ENCODE assay signal across 33 cellular contexts in the genomic region with DNA sequence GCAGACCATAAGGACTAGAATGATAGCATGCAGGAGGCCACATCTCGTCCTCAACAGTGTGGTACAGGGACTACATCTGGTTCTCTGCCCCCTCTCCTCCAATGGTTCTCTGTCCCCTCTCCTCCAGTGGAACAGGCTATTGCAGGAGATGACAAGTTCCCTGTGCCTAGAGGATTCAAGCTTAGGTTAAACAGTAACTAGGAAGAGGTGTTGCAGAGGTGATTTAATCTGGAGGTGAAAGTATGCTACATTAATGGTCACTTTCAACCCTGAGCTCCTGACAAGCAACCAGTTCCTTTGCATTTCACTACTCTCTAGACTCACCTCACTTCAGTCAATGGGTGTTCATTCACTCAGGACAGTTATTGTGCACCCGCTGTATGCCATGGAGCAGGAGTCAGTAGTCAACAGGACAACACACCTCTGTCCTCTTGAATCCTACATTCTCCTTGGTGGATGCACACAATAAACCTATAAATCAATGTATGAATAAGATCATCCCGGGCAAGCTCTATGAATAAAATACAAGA. TPM values are rescaled to one million over a fixed set of nuclear protein-coding genes. Genes with fewer than 3 reads are reported as not detected.
"Had no signal": no experiment of that assay in that cellular context is flagged by ENCODE, and none has a peak within 500 bp of the region (broad histone marks: within the 10 kb centered on the region; RNA-seq: fewer than 3 reads in every experiment).

No MANE protein-coding gene starts in this region.

- H3K36me3 Mint-ChIP-seq: immature natural killer cell; stimulated activated memory B cell treated with anti-CD40 and anti-IgM and Interleukin-4, amounts not matched to agents 10 μg/mL and 1 μg/mL and 100 μg/mL, for 72 hours had no signal

- DNase-seq: activated CD4-positive, alpha-beta memory T cell treated with anti-CD3 and anti-CD28 coated beads, Interleukin-2, amount 10 ng/mL, durations not matched to agents 7 days and 5 days; activated CD4-positive, alpha-beta T cell treated with anti-CD3 and anti-CD28 coated beads for 48 hours; activated gamma-delta T cell treated with Interleukin-2 at 50 U/mL for 16 hours; activated naive CD4-positive, alpha-beta T cell treated with anti-CD3 and anti-CD28 coated beads, Interleukin-2, amount 50 U/mL, for 16 hours; activated T-cell treated with anti-CD3 and anti-CD28 coated beads, Interleukin-2, amount 50 U/mL, for 4 hours; amniotic stem cell; central memory CD4-positive, alpha-beta T cell; endodermal cell; foreskin keratinocyte; heart left ventricle; hypothalamus; immature natural killer cell; left ventricle myocardium inferior; mucosa of descending colon; occipital lobe; psoas muscle; right cardiac atrium; stimulated activated CD4-positive, alpha-beta T cell treated with anti-CD3 and anti-CD28 coated beads, Interleukin-4, amount 100 ng/mL, for 4 hours; stimulated activated CD8-positive, alpha-beta memory T cell treated with anti-CD3 and anti-CD28 coated beads, Interleukin-4, amount 100 ng/mL, for 48 hours; stimulated activated naive CD8-positive, alpha-beta T cell treated with anti-CD3 and anti-CD28 coated beads, Interleukin-15, amount 100 ng/mL, for 72 hours; substantia nigra; SW 1271; T-helper 9 cell; upper lobe of right lung had no signal

- H3K4me1 Mint-ChIP-seq: activated T-helper 17 cell treated with anti-CD3 and anti-CD28 coated beads, Interleukin-2, amount 50 U/mL, for 72 hours had no signal

- FAIRE-seq: astrocyte, TTC549 had no signal

- H3K9me3 Mint-ChIP-seq: activated CD4-positive, alpha-beta memory T cell treated with anti-CD3 and anti-CD28 coated beads, Interleukin-2, amount 10 ng/mL, durations not matched to agents 7 days and 5 days; activated T-cell treated with anti-CD3 and anti-CD28 coated beads, Interleukin-2, amount 50 U/mL, for 4 hours; activated T-helper 17 cell treated with anti-CD3 and anti-CD28 coated beads, Interleukin-2, amount 50 U/mL, for 72 hours; immature natural killer cell; stimulated activated memory B cell treated with anti-CD40 and anti-IgM and Interleukin-4, amounts not matched to agents 10 μg/mL and 1 μg/mL and 100 μg/mL, for 72 hours; stimulated activated naive CD8-positive, alpha-beta T cell treated with anti-CD3 and anti-CD28 coated beads, Interleukin-15, amount 100 ng/mL, for 72 hours; T-helper 1 cell treated with Interleukin-12 subunit alpha and Interleukin-12 subunit beta and Interleukin-4 antibody, amounts not matched to agents 30 μg/mL and 1 μg/mL, for 36 hours had no signal

- H3K27ac Mint-ChIP-seq: activated CD4-positive, alpha-beta memory T cell treated with anti-CD3 and anti-CD28 coated beads, Interleukin-2, amount 10 ng/mL, durations not matched to agents 7 days and 5 days; activated T-helper 17 cell treated with anti-CD3 and anti-CD28 coated beads, Interleukin-2, amount 50 U/mL, for 72 hours; endodermal cell; immature natural killer cell; neural progenitor cell; stimulated activated memory B cell treated with anti-CD40 and anti-IgM and Interleukin-4, amounts not matched to agents 10 μg/mL and 1 μg/mL and 100 μg/mL, for 72 hours; stimulated activated naive CD8-positive, alpha-beta T cell treated with anti-CD3 and anti-CD28 coated beads, Interleukin-15, amount 100 ng/mL, for 72 hours; T-helper 1 cell treated with Interleukin-12 subunit alpha and Interleukin-12 subunit beta and Interleukin-4 antibody, amounts not matched to agents 30 μg/mL and 1 μg/mL, for 36 hours had no signal

- H3K4me3 Mint-ChIP-seq: activated CD4-positive, alpha-beta memory T cell treated with anti-CD3 and anti-CD28 coated beads, Interleukin-2, amount 10 ng/mL, durations not matched to agents 7 days and 5 days; activated T-cell treated with anti-CD3 and anti-CD28 coated beads, Interleukin-2, amount 50 U/mL, for 4 hours; endodermal cell; stimulated activated memory B cell treated with anti-CD40 and anti-IgM and Interleukin-4, amounts not matched to agents 10 μg/mL and 1 μg/mL and 100 μg/mL, for 72 hours; stimulated activated naive CD8-positive, alpha-beta T cell treated with anti-CD3 and anti-CD28 coated beads, Interleukin-15, amount 100 ng/mL, for 72 hours; T-helper 1 cell treated with Interleukin-12 subunit alpha and Interleukin-12 subunit beta and Interleukin-4 antibody, amounts not matched to agents 30 μg/mL and 1 μg/mL, for 36 hours had no signal

- ATAC-seq: activated CD4-positive, CD25-positive, alpha-beta regulatory T cell treated with anti-CD3 and anti-CD28 coated beads, Interleukin-2, amount 50 U/mL, for 24 hours; activated T-cell treated with anti-CD3 and anti-CD28 coated beads, Interleukin-2, amount 50 U/mL, for 4 hours; activated T-helper 17 cell treated with anti-CD3 and anti-CD28 coated beads, Interleukin-2, amount 50 U/mL, for 72 hours; foreskin keratinocyte; heart left ventricle; mucosa of descending colon; psoas muscle; right cardiac atrium; stimulated activated memory B cell treated with anti-CD40 and anti-IgM and Interleukin-4, amounts not matched to agents 10 μg/mL and 1 μg/mL and 100 μg/mL, for 72 hours; stimulated activated naive CD8-positive, alpha-beta T cell treated with anti-CD3 and anti-CD28 coated beads, Interleukin-15, amount 100 ng/mL, for 72 hours; upper lobe of right lung had no signal

RNA-seq across cellular contexts. Expression of a gene that starts 16.0 kb away (rescaled TPM):
- total RNA-seq: activated CD4-positive, alpha-beta memory T cell treated with anti-CD3 and anti-CD28 coated beads, Interleukin-2, amount 10 ng/mL, durations not matched to agents 7 days and 5 days; activated T-cell treated with anti-CD3 and anti-CD28 coated beads, Interleukin-2, amount 50 U/mL, for 4 hours; activated T-helper 17 cell treated with anti-CD3 and anti-CD28 coated beads, Interleukin-2, amount 50 U/mL, for 72 hours; astrocyte; endodermal cell; foreskin keratinocyte; left ventricle myocardium inferior; lung microvascular endothelial cell; mesenteric fat pad; occipital lobe; psoas muscle; right cardiac atrium had no signal
